16 cellular contexts compared by ENCODE assay signal in genomic region chr2:158989165-158989564, GRCh38. TPM values are rescaled to one million over a fixed set of nuclear protein-coding genes. Genes with fewer than 3 reads are reported as not detected.
DNase-seq lines count a peak whose midpoint lies in the region; ATAC-seq and TF ChIP-seq lines count a peak whose summit lies in the region.
"Had no signal": no experiment of that assay in that cellular context is flagged by ENCODE, and none has a peak within 500 bp of the region (broad histone marks: within the 10 kb centered on the region; RNA-seq: fewer than 3 reads in every experiment).

No MANE protein-coding gene starts in this region.

- peaks cover 54% of the 10 kb centered on the region for H3K4me1 ChIP-seq in mammary epithelial cell (ENCODE audit: insufficient read depth, low read length)
- peaks cover 60% of the 10 kb centered on the region for H3K4me1 ChIP-seq in PC-9 (replicated peaks; ENCODE audit: insufficient read depth)
- H3K4me1 ChIP-seq in esophagus muscularis mucosa = peaks cover 34 to 53% (median 45%) of the 10 kb centered on the region in 4 donors
- peaks cover 2 to 11% of the 10 kb centered on the region in 2 experiments for H3K4me1 ChIP-seq in trophoblast cell (ENCODE audit: control insufficient read depth in 1 of 2, insufficient read depth in 2 of 2, low read length in 2 of 2)
- H3K4me1 ChIP-seq: BLaER1 treated with 17β-estradiol and CSF1 and Interleukin-3, amounts not matched to agents 10 nM and 100 nM; HAP-1 had no signal

- no peaks in the 10 kb centered on the region for H3K36me3 ChIP-seq in mammary epithelial cell (ENCODE audit: insufficient read depth, low read length)
- no peaks in the 10 kb centered on the region for H3K36me3 ChIP-seq in PC-9 (ENCODE audit: low read depth)
- H3K36me3 ChIP-seq in esophagus muscularis mucosa = no peaks in the 10 kb centered on the region
- H3K36me3 ChIP-seq in trophoblast cell (ENCODE audit: control insufficient read depth in 1 of 2, insufficient read depth in 2 of 2, low read length in 2 of 2) = no peaks in the 10 kb centered on the region
- H3K36me3 ChIP-seq: BLaER1 treated with 17β-estradiol and CSF1 and Interleukin-3, amounts not matched to agents 10 nM and 100 nM; HAP-1 had no signal

- no peaks in the 10 kb centered on the region for H3K9me3 ChIP-seq in mammary epithelial cell (replicated peaks; ENCODE audit: insufficient read depth, low read length)
- no peaks in the 10 kb centered on the region for H3K9me3 ChIP-seq in PC-9 (ENCODE audit: insufficient read depth, low read depth)
- no peaks in the 10 kb centered on the region for H3K9me3 ChIP-seq in esophagus muscularis mucosa
- H3K9me3 ChIP-seq in trophoblast cell (ENCODE audit: insufficient read depth, low read depth, low read length) = no peaks in the 10 kb centered on the region
- H3K9me3 ChIP-seq: HAP-1 had no signal

- H4K8ac ChIP-seq in trophoblast cell (ENCODE audit: low read depth, low read length) = no peak overlapping the region

- H2AFZ ChIP-seq in mammary epithelial cell (ENCODE audit: low read depth, low read length) (no peak overlapping the region), PC-9 (no peak overlapping the region), trophoblast cell (ENCODE audit: insufficient read depth, low read length, poor library complexity) (no peak overlapping the region)

- H3K27ac ChIP-seq in mammary epithelial cell (ENCODE audit: insufficient read depth, low read depth, low read length) (no peak overlapping the region), PC-9 (peak overlapping the region; percentile 78), esophagus muscularis mucosa (replicated peaks in 1 of 4) (no peak overlapping the region), trophoblast cell (ENCODE audit: low read depth, low read length) (no peak overlapping the region)
- H3K27ac ChIP-seq: BLaER1 treated with 17β-estradiol and CSF1 and Interleukin-3, amounts not matched to agents 10 nM and 100 nM; HL-60 had no signal

- H3K4ac ChIP-seq in trophoblast cell (ENCODE audit: low read depth, low read length) = peak overlapping the region; percentile 30

- H3K79me1 ChIP-seq in trophoblast cell (ENCODE audit: low read length) = no peaks in the 10 kb centered on the region

- no peak for ATAC-seq in GM18502 (IDR thresholded peaks at IDR 0.05; ENCODE audit: poor library complexity, unreplicated experiment)

- H3K4me1 Mint-ChIP-seq in MCF 10A (ENCODE audit: insufficient read depth, unreplicated experiment) = peaks cover 49% of the 10 kb centered on the region
- H3K4me1 Mint-ChIP-seq: CD4-positive, CD25-positive, alpha-beta regulatory T cell had no signal

- peaks cover 22% of the 10 kb centered on the region for H3F3A ChIP-seq in PC-9 (ENCODE audit: insufficient read depth, low read depth)

- dilution Hi-C loops in mammary epithelial cell (cut with HindIII; ENCODE audit: low sequenced_read_pairs) = loop anchor here (5.0 kb wide), 1 partner anchor 42 kb away; no protein-coding TSS in a partner anchor

- H3K27me3 Mint-ChIP-seq in MCF 10A (ENCODE audit: insufficient read depth, unreplicated experiment) = no peaks in the 10 kb centered on the region
- H3K27me3 Mint-ChIP-seq: CD4-positive, CD25-positive, alpha-beta regulatory T cell had no signal

- peaks cover 85% of the 10 kb centered on the region for H3K79me2 ChIP-seq in mammary epithelial cell (ENCODE audit: insufficient read depth, low read length)
- peaks cover 93% of the 10 kb centered on the region for H3K79me2 ChIP-seq in PC-9 (ENCODE audit: low read depth)
- H3K79me2 ChIP-seq in trophoblast cell (ENCODE audit: control insufficient read depth, insufficient read depth, low read length, poor library complexity) = peaks cover 8% of the 10 kb centered on the region

- intact Hi-C loops in MCF 10A (cut with micrococcal nuclease) = no loop called here
- intact Hi-C loops in mammary epithelial cell (cut with micrococcal nuclease) = no loop called here
- intact Hi-C loops in PC-9 (cut with micrococcal nuclease; ENCODE audit: unreplicated experiment) = no loop called here
- intact Hi-C loops in esophagus muscularis mucosa (cut with DNase I) = no loop called here

- peak overlapping the region; percentile 52 for H3K4me3 Mint-ChIP-seq in MCF 10A (ENCODE audit: unreplicated experiment)
- H3K4me3 Mint-ChIP-seq: CD4-positive, CD25-positive, alpha-beta regulatory T cell had no signal

- H3K36me3 Mint-ChIP-seq in MCF 10A (ENCODE audit: insufficient read depth, unreplicated experiment) = peaks cover 17% of the 10 kb centered on the region
- H3K36me3 Mint-ChIP-seq: CD4-positive, CD25-positive, alpha-beta regulatory T cell had no signal

- H4K12ac ChIP-seq in trophoblast cell (ENCODE audit: low read depth, low read length) = no peak overlapping the region

- H2BK5ac ChIP-seq in trophoblast cell (ENCODE audit: low read depth, low read length, poor library complexity) = no peak overlapping the region

- POLR2A ChIA-PET in MCF 10A (lab: Yijun Ruan, JAX) = interaction anchor here (0.6 to 3.5 kb wide), 8 partner anchors 10 to 1149 kb away, joined by 3 to 23 read pairs (median 6); partner anchors contain the start of gene TANC1
- POLR2A ChIA-PET in PC-9 (lab: Charles Lee; ENCODE audit: unreplicated experiment) = interaction anchor here (0.6 kb wide), 2 partner anchors 265 to 497 kb away, joined by 4 to 9 read pairs; no protein-coding TSS in a partner anchor

- H3K9ac ChIP-seq in mammary epithelial cell (ENCODE audit: insufficient read depth, low read length) (no peak overlapping the region), trophoblast cell (ENCODE audit: low read length) (no peak overlapping the region)
- H3K9ac ChIP-seq: BLaER1 treated with 17β-estradiol and CSF1 and Interleukin-3, amounts not matched to agents 10 nM and 100 nM had no signal

- H3K14ac ChIP-seq in trophoblast cell (ENCODE audit: low read length) = no peak overlapping the region

- no peaks in the 10 kb centered on the region for H3K9me3 Mint-ChIP-seq in MCF 10A (ENCODE audit: unreplicated experiment)

- no peak for TF ChIP-seq POLR2A in esophagus muscularis mucosa (IDR thresholded peaks at IDR 0.05; ENCODE audit: low read depth)

- WGBS in mammary epithelial cell (ENCODE audit: low coverage, missing lambda C conversion rate) = 97% methylated on average over 5 of the region's 5 CpGs
- 85% methylated on average over 5 of the region's 5 CpGs for WGBS in esophagus muscularis mucosa
- no CpG with 5 or more reads among the region's 5 CpGs for whole genome bisulfite sequencing in trophoblast cell (ENCODE audit: extremely low coverage, insufficient coverage, insufficient read length)

- no peak overlapping the region for H4K91ac ChIP-seq in trophoblast cell (ENCODE audit: low read depth, low read length)

- no peak for TF ChIP-seq EP300 in esophagus muscularis mucosa (IDR thresholded peaks at IDR 0.05)

- no peaks in the 10 kb centered on the region for H3K9me2 ChIP-seq in PC-9 (ENCODE audit: insufficient read depth)

- H4K20me1 ChIP-seq in mammary epithelial cell (ENCODE audit: insufficient read depth, low read length) = peaks cover 3% of the 10 kb centered on the region
- no peaks in the 10 kb centered on the region for H4K20me1 ChIP-seq in PC-9 (ENCODE audit: insufficient read depth)
- H4K20me1 ChIP-seq: BLaER1 treated with 17β-estradiol and CSF1 and Interleukin-3, amounts not matched to agents 10 nM and 100 nM had no signal

- no TSS peak for BruUV-seq in MCF 10A (replicated peaks; lab: Mats Ljungman, UMichigan)
- BruUV-seq in mammary epithelial cell (replicated peaks; lab: Mats Ljungman, UMichigan) = no TSS peak
- no TSS peak for BruUV-seq in PC-9 (replicated peaks; lab: Mats Ljungman, UMichigan)

- in situ Hi-C loops in mammary epithelial cell (cut with MboI; ENCODE audit: low sequenced_read_pairs in 2 of 2) = no loop called here

- H3K23ac ChIP-seq in trophoblast cell (ENCODE audit: low read length) = no peak overlapping the region

- H3K27me3 ChIP-seq in mammary epithelial cell (ENCODE audit: insufficient read depth, low read length) (no peaks in the 10 kb centered on the region), PC-9 (ENCODE audit: insufficient read depth, low read depth) (no peaks in the 10 kb centered on the region), esophagus muscularis mucosa (no peaks in the 10 kb centered on the region), trophoblast cell (ENCODE audit: insufficient read depth, low read length) (no peaks in the 10 kb centered on the region)
- H3K27me3 ChIP-seq: BLaER1 treated with 17β-estradiol and CSF1 and Interleukin-3, amounts not matched to agents 10 nM and 100 nM had no signal

- CTCF ChIA-PET in MCF 10A (lab: Yijun Ruan, JAX) (interaction anchor here (0.6 to 0.8 kb wide), 4 partner anchors 15 to 1871 kb away, joined by 3 to 7 read pairs (median 4); partner anchors contain the start of gene TANC1), mammary epithelial cell (lab: Charles Lee; ENCODE audit: low non-redundant PET) (no interaction called here), PC-9 (lab: Charles Lee) (interaction anchor here (0.6 kb wide), 1 partner anchor 20 kb away, joined by 8 read pairs; no protein-coding TSS in a partner anchor)

- H3K27ac Mint-ChIP-seq in MCF 10A (ENCODE audit: low read depth, unreplicated experiment) = peak overlapping the region; percentile 73
- H3K27ac Mint-ChIP-seq: CD4-positive, CD25-positive, alpha-beta regulatory T cell had no signal

- TF ChIP-seq CTCF in MCF 10A (IDR thresholded peaks at IDR 0.05; ENCODE audit: unreplicated experiment) (no peak), mammary epithelial cell (conservative IDR thresholded peaks at IDR 0.05 in 1 of 2, IDR thresholded peaks at IDR 0.05 in 1 of 2; ENCODE audit: extremely low read depth in 1 of 2, insufficient read depth in 1 of 2, low read depth in 1 of 2, low read length in 2 of 2) (no peak), PC-9 (conservative IDR thresholded peaks at IDR 0.05) (no peak), esophagus muscularis mucosa (IDR thresholded peaks at IDR 0.05) (no peak)

- no peak overlapping the region for H3K18ac ChIP-seq in trophoblast cell (ENCODE audit: low read length)

- no peak overlapping the region for H3K4me2 ChIP-seq in mammary epithelial cell (ENCODE audit: insufficient read depth, low read depth, low read length)
- H3K4me2 ChIP-seq in PC-9 = no peak overlapping the region
- H3K4me2 ChIP-seq in trophoblast cell (ENCODE audit: low read length) = no peak overlapping the region
- H3K4me2 ChIP-seq: BLaER1 treated with 17β-estradiol and CSF1 and Interleukin-3, amounts not matched to agents 10 nM and 100 nM had no signal

- DNase-seq in MCF 10A (ENCODE audit: unreplicated experiment) (no peak), mammary epithelial cell (no peak), PC-9 (no peak), esophagus muscularis mucosa (ENCODE audit: extremely low spot score) (peak; percentile 72), trophoblast cell (no peak), NCI-H1930 (lab: John Stamatoyannopoulos, UW) (no peak), NCI-H1436 (lab: John Stamatoyannopoulos, UW) (no peak)
- DNase-seq: 8988T; ACHN; CD4-positive, CD25-positive, alpha-beta regulatory T cell; IMR-90 had no signal

- no peak overlapping the region for H2BK12ac ChIP-seq in trophoblast cell (ENCODE audit: low read length)

- H3K4me3 ChIP-seq in mammary epithelial cell (replicated peaks in 1 of 3; ENCODE audit: insufficient read depth in 1 of 3, low read depth in 2 of 3, low read length in 3 of 3) (no peak overlapping the region), PC-9 (no peak overlapping the region), esophagus muscularis mucosa (no peak overlapping the region), trophoblast cell (ENCODE audit: low read depth, low read length) (no peak overlapping the region)
- H3K4me3 ChIP-seq: BLaER1 treated with 17β-estradiol and CSF1 and Interleukin-3, amounts not matched to agents 10 nM and 100 nM; GM12878; HAP-1 had no signal

- no peak overlapping the region for H2BK120ac ChIP-seq in trophoblast cell (ENCODE audit: insufficient read depth, low read length, poor library complexity)

- no peak overlapping the region for H2AK5ac ChIP-seq in trophoblast cell (ENCODE audit: low read length)

RNA-seq across cellular contexts. Expression of gene TANC1, which starts 20.7 kb away (rescaled TPM):
- total RNA-seq in MCF 10A (2022) (31.0 and 35.3 TPM in 2 replicates), mammary epithelial cell (10 to 100 TPM; 46.6 to 51.5 TPM), PC-9 (2021) (21.2 and 26.0 TPM in 2 replicates), esophagus muscularis mucosa (10 to 100 TPM; 34.3 to 54.0 (median 52.9) TPM)
- polyA plus RNA-seq in mammary epithelial cell = 28.8 TPM
- 44.2 TPM for polyA minus RNA-seq in mammary epithelial cell
- polyA plus RNA-seq in trophoblast cell (2013) = 20.5 and 20.8 TPM in 2 replicates
